Comparison of ENCODE assay signal across 18 cellular contexts in genomic region chr3:154973851-154974250, GRCh38.
"Had no signal": no experiment of that assay in that cellular context is flagged by ENCODE, and none has a peak within 500 bp of the region (broad histone marks: within the 10 kb centered on the region; RNA-seq: fewer than 3 reads in every experiment).

No MANE protein-coding gene starts in this region.

- H3K27me3 ChIP-seq: brain microvascular endothelial cell, esophagus squamous epithelium, spleen, uterus had no signal

- H3K27ac ChIP-seq: brain microvascular endothelial cell, esophagus squamous epithelium, uterus had no signal

- DNase-seq: activated CD4-positive, alpha-beta T cell treated with anti-CD3 and anti-CD28 coated beads, Interleukin-2, amount 10 ng/mL, durations not matched to agents 24 days and 14 days; activated CD4-positive, CD25-positive, alpha-beta regulatory T cell; activated CD8-positive, alpha-beta T cell treated with anti-CD3 and anti-CD28 coated beads for 36 hours; activated naive CD4-positive, alpha-beta T cell; activated naive CD8-positive, alpha-beta T cell treated with anti-CD3 and anti-CD28 coated beads, Interleukin-2, amount 10 ng/mL, durations not matched to agents 7 days and 5 days; activated T-cell treated with anti-CD3 and anti-CD28 coated beads, Interleukin-2, amount 50 U/mL, for 1 hour; anterior cingulate cortex; brain microvascular endothelial cell; effector CD8-positive, alpha-beta T cell; esophagus squamous epithelium; immature natural killer cell; natural killer cell; spleen; stimulated activated CD4-positive, alpha-beta T cell treated with anti-CD3 and anti-CD28 coated beads, Interleukin-4, amount 100 ng/mL, for 4 hours; T1000; uterus had no signal

- H3K9me3 ChIP-seq: esophagus squamous epithelium, spleen, uterus had no signal

- H3K4me3 ChIP-seq: esophagus squamous epithelium, spleen, uterus had no signal

- ATAC-seq: activated CD8-positive, alpha-beta T cell treated with anti-CD3 and anti-CD28 coated beads for 36 hours; activated T-helper 17 cell treated with anti-CD3 and anti-CD28 coated beads, Interleukin-2, amount 50 U/mL, for 72 hours; natural killer cell; stimulated activated memory B cell treated with anti-CD40 and anti-IgM and Interleukin-4, amounts not matched to agents 10 μg/mL and 1 μg/mL and 100 μg/mL, for 72 hours had no signal

- H3K36me3 ChIP-seq: brain microvascular endothelial cell, esophagus squamous epithelium, spleen, uterus had no signal

- H3K4me1 ChIP-seq: uterus had no signal
